Comparison of ENCODE assay signal across 19 cellular contexts in genomic region chr9:130112244-130113151, GRCh38. TPM values are rescaled to one million over a fixed set of nuclear protein-coding genes. Genes with fewer than 3 reads are reported as not detected.
A peak's percentile ranks its signal among the peaks of the same experiment; 100 is the strongest.
DNase-seq lines count a peak whose midpoint lies in the region; ATAC-seq and TF ChIP-seq lines count a peak whose summit lies in the region.
"Had no signal": no experiment of that assay in that cellular context is flagged by ENCODE, and none has a peak within 500 bp of the region (broad histone marks: within the 10 kb centered on the region; RNA-seq: fewer than 3 reads in every experiment).

No MANE protein-coding gene starts in this region.

- no peak overlapping the region for H3K18ac ChIP-seq in IMR-90 (ENCODE audit: low read depth, low read length)

- H3K27me3 Mint-ChIP-seq in T-helper 2 cell treated with Interferon-gamma antibody and Interleukin-4, amounts not matched to agents 5 μg/mL and 100 μg/mL, for 36 hours (ENCODE audit: low read depth), result no peaks in the 10 kb centered on the region
- H3K27me3 Mint-ChIP-seq: activated naive CD8-positive, alpha-beta T cell treated with anti-CD3 and anti-CD28 coated beads, Interleukin-2, amount 10 ng/mL, durations not matched to agents 7 days and 5 days had no signal

- no peak overlapping the region for H2AFZ ChIP-seq in IMR-90 (replicated peaks; ENCODE audit: low read length, poor library complexity)

- no peak overlapping the region for H2BK20ac ChIP-seq in IMR-90 (ENCODE audit: low read depth, low read length)

- H3K27ac ChIP-seq in IMR-90 (ENCODE audit: insufficient read depth, low read length), result no peak overlapping the region
- H3K27ac ChIP-seq in lower lobe of right lung, result no peak overlapping the region
- H3K27ac ChIP-seq: BLaER1, colonic mucosa, heart right ventricle had no signal

- 92% methylated on average over 4 of the region's 16 CpGs; no CpG with 5 or more reads in 1 of the 2 experiments for WGBS in IMR-90 (ENCODE audit: extremely low coverage in 2 of 2, insufficient read length in 1 of 2), 2 experiments

- H3K27me3 ChIP-seq in IMR-90 (ENCODE audit: control insufficient read depth, insufficient read depth, low read length), result no peaks in the 10 kb centered on the region
- no peaks in the 10 kb centered on the region for H3K27me3 ChIP-seq in lower lobe of right lung (ENCODE audit: low read depth)
- H3K27me3 ChIP-seq: BLaER1, colonic mucosa, heart right ventricle had no signal

- no peak for TF ChIP-seq CTCF in IMR-90 (conservative IDR thresholded peaks at IDR 0.05; ENCODE audit: low read depth, low read length)
- TF ChIP-seq CTCF in lower lobe of right lung (IDR thresholded peaks at IDR 0.05), result no peak

- no peak overlapping the region for H4K5ac ChIP-seq in IMR-90 (ENCODE audit: low read depth, low read length)

- H4K8ac ChIP-seq in IMR-90 (ENCODE audit: low read depth in 2 of 2, low read length in 2 of 2), result no peak overlapping the region

- H3K4me3 ChIP-seq in IMR-90 (ENCODE audit: insufficient read depth, low read depth, low read length) (no peak overlapping the region), lower lobe of right lung (no peak overlapping the region)
- H3K4me3 ChIP-seq: BLaER1, colonic mucosa, GM12878, heart right ventricle had no signal

- ATAC-seq in IMR-90 (ENCODE audit: low read depth) (no peak), lower lobe of right lung (no peak), HG03521 (IDR thresholded peaks at IDR 0.05; ENCODE audit: unreplicated experiment) (no peak)
- ATAC-seq: GM12878; stimulated activated naive CD8-positive, alpha-beta T cell treated with anti-CD3 and anti-CD28 coated beads, Interleukin-15, Interleukin-2, amounts not matched to agents 100 U/mL and 50 U/mL, for 24 hours had no signal

- in situ Hi-C loops in Caki2 (cut with HindIII; ENCODE audit: low pct_unique_long_range_greater_than_20kb, low sequenced_read_pairs) (no loop called here), IMR-90 (cut with MboI; ENCODE audit: low sequenced_read_pairs) (loop anchor here (5.0 to 25.0 kb wide), 3 partner anchors 125 to 550 kb away; partner anchors contain the start of gene PRDM12)

- H3K4me1 ChIP-seq in IMR-90 (ENCODE audit: control insufficient read depth, insufficient read depth, low read length), result peaks cover 11% of the 10 kb centered on the region
- peaks cover 3% of the 10 kb centered on the region for H3K4me1 ChIP-seq in lower lobe of right lung
- H3K4me1 ChIP-seq: BLaER1, colonic mucosa had no signal

- H2BK120ac ChIP-seq in IMR-90 (ENCODE audit: low read depth, low read length), result no peak overlapping the region

- no peak overlapping the region for H2AK9ac ChIP-seq in IMR-90 (replicated peaks; ENCODE audit: low read depth, low read length, poor library complexity)

- peaks cover 3% of the 10 kb centered on the region for H3K9me1 ChIP-seq in IMR-90 (ENCODE audit: insufficient read depth, low read length)

- no peak overlapping the region for H3K56ac ChIP-seq in IMR-90 (ENCODE audit: extremely low read depth, insufficient read depth, low read length)

- no peak overlapping the region for H2BK5ac ChIP-seq in IMR-90 (ENCODE audit: low read depth, low read length, poor library complexity, severe bottlenecking)

- no peak for TF ChIP-seq RAD21 in IMR-90 (IDR thresholded peaks at IDR 0.05; ENCODE audit: low read length)

- no peak overlapping the region for H2BK15ac ChIP-seq in IMR-90 (ENCODE audit: low read depth, low read length)

- H2AK5ac ChIP-seq in IMR-90 (ENCODE audit: low read depth, low read length), result no peak overlapping the region

- peak; percentile 18 for DNase-seq in Caki2 (ENCODE audit: low read depth)
- DNase-seq in IMR-90, result peak; percentile 27
- peak; percentile 14 for DNase-seq in T-helper 2 cell treated with Interferon-gamma antibody and Interleukin-4, amounts not matched to agents 5 μg/mL and 100 μg/mL, for 36 hours (ENCODE audit: low spot score)
- peak; percentile 17 for DNase-seq in lower lobe of right lung
- no peak for DNase-seq in CD1c-positive myeloid dendritic cell (ENCODE audit: extremely low spot score)
- no peak for DNase-seq in HT-29 (ENCODE audit: low spot score)
- no peak for DNase-seq in T1000 (lab: John Stamatoyannopoulos, UW)
- DNase-seq: activated naive CD8-positive, alpha-beta T cell treated with anti-CD3 and anti-CD28 coated beads, Interleukin-2, amount 10 ng/mL, durations not matched to agents 7 days and 5 days; colonic mucosa; heart right ventricle; NCI-H1694; NK-92 treated with Interleukin-12 subunit alpha and Interleukin-12 subunit beta, amount 100 ng/mL, for 24 hours; right cardiac atrium; SHP77; stimulated activated naive CD8-positive, alpha-beta T cell treated with anti-CD3 and anti-CD28 coated beads, Interleukin-15, Interleukin-2, amounts not matched to agents 100 U/mL and 50 U/mL, for 24 hours; T-helper 9 cell had no signal

- H3K36me3 Mint-ChIP-seq in T-helper 2 cell treated with Interferon-gamma antibody and Interleukin-4, amounts not matched to agents 5 μg/mL and 100 μg/mL, for 36 hours (ENCODE audit: low read depth), result peaks cover 28% of the 10 kb centered on the region

- H3K36me3 ChIP-seq in IMR-90 (ENCODE audit: control insufficient read depth, insufficient read depth, low read length) (peaks cover 23% of the 10 kb centered on the region), lower lobe of right lung (peaks cover 75% of the 10 kb centered on the region)

- H4K20me1 ChIP-seq in IMR-90 (ENCODE audit: insufficient read depth, low read length), result peaks cover 4% of the 10 kb centered on the region

- dilution Hi-C loops in IMR-90 (cut with HindIII; ENCODE audit: low sequenced_read_pairs, unreplicated experiment), result loop anchor here (25.0 kb wide), 1 partner anchor 125 kb away; no protein-coding TSS in a partner anchor

- CTCF ChIA-PET in IMR-90 (lab: Yijun Ruan, JAX), result no interaction called here

- H3K27ac Mint-ChIP-seq in T-helper 2 cell treated with Interferon-gamma antibody and Interleukin-4, amounts not matched to agents 5 μg/mL and 100 μg/mL, for 36 hours, result no peak overlapping the region
- H3K27ac Mint-ChIP-seq: activated naive CD8-positive, alpha-beta T cell treated with anti-CD3 and anti-CD28 coated beads, Interleukin-2, amount 10 ng/mL, durations not matched to agents 7 days and 5 days had no signal

- intact Hi-C loops in IMR-90 (cut with micrococcal nuclease) (no loop called here), lower lobe of right lung (cut with DNase I) (no loop called here)

- H3K4ac ChIP-seq in IMR-90 (ENCODE audit: low read depth, low read length), result no peak overlapping the region

- no peak overlapping the region for H3K14ac ChIP-seq in IMR-90 (replicated peaks; ENCODE audit: low read depth, low read length)

- no peak overlapping the region for H4K91ac ChIP-seq in IMR-90 (ENCODE audit: insufficient read depth, low read depth, low read length)

- H3K4me1 Mint-ChIP-seq in T-helper 2 cell treated with Interferon-gamma antibody and Interleukin-4, amounts not matched to agents 5 μg/mL and 100 μg/mL, for 36 hours (ENCODE audit: low read depth), result peaks cover 11% of the 10 kb centered on the region

- no peak for TF ChIP-seq POLR2A in IMR-90 (IDR thresholded peaks at IDR 0.05; ENCODE audit: low read depth, low read length)

- no TSS peak for BruUV-seq in IMR-90 (replicated peaks; lab: Mats Ljungman, UMichigan)

- H3K79me1 ChIP-seq in IMR-90 (ENCODE audit: low read depth in 1 of 2, low read length in 2 of 2), result peaks cover 18 to 24% of the 10 kb centered on the region in 2 experiments

- POLR2A ChIA-PET in IMR-90 (lab: Charles Lee; ENCODE audit: unreplicated experiment), result no interaction called here

- no peaks in the 10 kb centered on the region for H3K9me3 Mint-ChIP-seq in T-helper 2 cell treated with Interferon-gamma antibody and Interleukin-4, amounts not matched to agents 5 μg/mL and 100 μg/mL, for 36 hours
- H3K9me3 Mint-ChIP-seq: activated naive CD8-positive, alpha-beta T cell treated with anti-CD3 and anti-CD28 coated beads, Interleukin-2, amount 10 ng/mL, durations not matched to agents 7 days and 5 days had no signal

- no peaks in the 10 kb centered on the region for H3K9me3 ChIP-seq in IMR-90 (ENCODE audit: control insufficient read depth, insufficient read depth, low read length)
- H3K9me3 ChIP-seq in lower lobe of right lung, result no peaks in the 10 kb centered on the region
- H3K9me3 ChIP-seq: BLaER1, colonic mucosa, heart right ventricle had no signal

- no peak overlapping the region for H3K4me3 Mint-ChIP-seq in T-helper 2 cell treated with Interferon-gamma antibody and Interleukin-4, amounts not matched to agents 5 μg/mL and 100 μg/mL, for 36 hours
- H3K4me3 Mint-ChIP-seq: activated naive CD8-positive, alpha-beta T cell treated with anti-CD3 and anti-CD28 coated beads, Interleukin-2, amount 10 ng/mL, durations not matched to agents 7 days and 5 days had no signal

- no peak overlapping the region for H3K9ac ChIP-seq in IMR-90 (ENCODE audit: low read depth, low read length)
- H3K9ac ChIP-seq: BLaER1 had no signal

- H3K4me2 ChIP-seq in IMR-90 (ENCODE audit: low read depth, low read length), result no peak overlapping the region
- H3K4me2 ChIP-seq: BLaER1 had no signal

- H3K23ac ChIP-seq in IMR-90 (ENCODE audit: low read depth, low read length), result no peak overlapping the region

TF ChIP-seq in IMR-90, 13 proteins besides CTCF, POLR2A, EP300 and RAD21:
- TF ChIP-seq FOS (IDR thresholded peaks at IDR 0.05; ENCODE audit: low read depth, low read length), result no peak
- no peak for TF ChIP-seq RCOR1 (IDR thresholded peaks at IDR 0.05; ENCODE audit: insufficient replicate concordance, low read length)
- no peak for TF ChIP-seq CHD1 (IDR thresholded peaks at IDR 0.05; ENCODE audit: low read depth, low read length)
- TF ChIP-seq MXI1 (IDR thresholded peaks at IDR 0.05; ENCODE audit: borderline replicate concordance, low read depth, low read length), result no peak
- no peak for TF ChIP-seq RFX5 (IDR thresholded peaks at IDR 0.05; ENCODE audit: low read depth, low read length)
- no peak for TF ChIP-seq BHLHE40 (IDR thresholded peaks at IDR 0.05; ENCODE audit: low read depth, low read length)
- TF ChIP-seq NFE2L2 (IDR thresholded peaks at IDR 0.05; ENCODE audit: low read depth, low read length), result no peak
TF ChIP-seq in IMR-90: peak in this region for 0.

RNA-seq across cellular contexts. Expression of gene GPR107, which starts 58.8 kb away (rescaled TPM):
- total RNA-seq in Caki2 (2014; rRNA removed; shearing (Covaris generic); ENCODE audit: low replicate concordance), result 11.4 and 20.0 TPM in 2 replicates
- total RNA-seq in IMR-90 (2012; rRNA removed) (16.7 and 17.8 TPM in 2 replicates), lower lobe of right lung (43.0 TPM)
- polyA plus RNA-seq in IMR-90 (2012; rRNA removed), result 20.2 and 21.6 TPM in 2 replicates
- polyA plus RNA-seq in IMR-90 (2012; cell fraction: cytosol; rRNA removed), result 7.6 and 9.1 TPM in 2 replicates
- polyA plus RNA-seq in IMR-90 (2012; cell fraction: nucleus; rRNA removed; ENCODE audit: low replicate concordance), result 16.5 and 42.3 TPM in 2 replicates
- total RNA-seq in HT-29 (2014; rRNA removed; shearing (Covaris generic)), result 12.0 and 13.8 TPM in 2 replicates

RNA-seq across cellular contexts. Expression of gene NCS1, which starts 59.7 kb away (rescaled TPM):
- 45.7 and 69.6 TPM in 2 replicates for total RNA-seq in Caki2 (2014; rRNA removed; shearing (Covaris generic); ENCODE audit: low replicate concordance)
- 35.8 and 41.0 TPM in 2 replicates for total RNA-seq in IMR-90 (2012; rRNA removed)
- 60.5 and 68.9 TPM in 2 replicates for polyA plus RNA-seq in IMR-90 (2012; rRNA removed)
- 45.5 and 54.7 TPM in 2 replicates for polyA plus RNA-seq in IMR-90 (2012; cell fraction: cytosol; rRNA removed)
- polyA plus RNA-seq in IMR-90 (2012; cell fraction: nucleus; rRNA removed; ENCODE audit: low replicate concordance), result 36.7 and 43.5 TPM in 2 replicates
- total RNA-seq in lower lobe of right lung, result 7.0 TPM
- total RNA-seq in HT-29 (2014; rRNA removed; shearing (Covaris generic)), result 6.9 and 7.0 TPM in 2 replicates

Comparison
In these comparisons a context has a peak if more than half of its experiments do, and no peak if none do; other contexts are left out.
1. DNase-seq: peak in Caki2 (single experiment), IMR-90 (single experiment), T-helper 2 cell treated with Interferon-gamma antibody and Interleukin-4, amounts not matched to agents 5 μg/mL and 100 μg/mL, for 36 hours (single experiment) and lower lobe of right lung (single experiment); none in CD1c-positive myeloid dendritic cell (single experiment), HT-29 (single experiment) and T1000 (single experiment).